Comparison of ENCODE assay signal across 12 cellular contexts in genomic region chr1:245234217-245235120, GRCh38.
DNase-seq lines count a peak whose midpoint lies in the region; ATAC-seq and TF ChIP-seq lines count a peak whose summit lies in the region.
"Had no signal": no experiment of that assay in that cellular context is flagged by ENCODE, and none has a peak within 500 bp of the region (broad histone marks: within the 10 kb centered on the region; RNA-seq: fewer than 3 reads in every experiment).

No MANE protein-coding gene starts in this region.

- no peak for ATAC-seq in GM19455 (IDR thresholded peaks at IDR 0.05; ENCODE audit: unreplicated experiment)
- no peak for ATAC-seq in HG03196 (IDR thresholded peaks at IDR 0.05; ENCODE audit: unreplicated experiment)

- no peaks in the 10 kb centered on the region for H3K4me1 ChIP-seq in MM.1S (ENCODE audit: low read length)
- H3K4me1 ChIP-seq in left ventricle myocardium inferior: no peaks in the 10 kb centered on the region

- no peak overlapping the region for H3K4me2 ChIP-seq in MM.1S (ENCODE audit: low read depth, low read length)

- H3K9ac ChIP-seq in MM.1S (ENCODE audit: low read length): no peak overlapping the region

- H4K20me1 ChIP-seq in MM.1S (ENCODE audit: insufficient read depth, low read length): no peaks in the 10 kb centered on the region

- peak; percentile 40 to 45 for DNase-seq in SHP77 (lab: John Stamatoyannopoulos, UW)
- DNase-seq in iPS DF 19.7 (ENCODE audit: low read depth, low spot score): peak; percentile 35
- peak; percentile 88 for DNase-seq in retina
- no peak for DNase-seq in MM.1S
- DNase-seq in left ventricle myocardium inferior: no peak
- DNase-seq: activated CD4-positive, alpha-beta T cell treated with anti-CD3 and anti-CD28 coated beads for 1 hour; activated naive CD4-positive, alpha-beta T cell treated with anti-CD3 and anti-CD28 coated beads for 36 hours; DND-41; immature natural killer cell had no signal

- H3F3A ChIP-seq in MM.1S (ENCODE audit: insufficient read depth, low read length): no peaks in the 10 kb centered on the region

- H3K27me3 ChIP-seq in MM.1S (replicated peaks; ENCODE audit: insufficient read depth, low read length): no peaks in the 10 kb centered on the region
- peaks cover 43% of the 10 kb centered on the region for H3K27me3 ChIP-seq in left ventricle myocardium inferior (ENCODE audit: low read depth)

- H3K4me3 ChIP-seq in MM.1S (ENCODE audit: low read length) (no peak overlapping the region), left ventricle myocardium inferior (no peak overlapping the region)

- no peaks in the 10 kb centered on the region for H3K9me2 ChIP-seq in MM.1S (replicated peaks; ENCODE audit: insufficient read depth, low read length)

- TF ChIP-seq RAD21 in Ishikawa (IDR thresholded peaks at IDR 0.05; ENCODE audit: low read depth): peak; percentile 6

- no peaks in the 10 kb centered on the region for H3K9me3 ChIP-seq in MM.1S (replicated peaks; ENCODE audit: insufficient read depth, low read length)
- no peaks in the 10 kb centered on the region for H3K9me3 ChIP-seq in left ventricle myocardium inferior (replicated peaks)

- no peak overlapping the region for H3K27ac ChIP-seq in MM.1S (ENCODE audit: low read length)
- no peak overlapping the region for H3K27ac ChIP-seq in left ventricle myocardium inferior (replicated peaks)

- intact Hi-C loops in left ventricle myocardium inferior (cut with micrococcal nuclease): no loop called here

- no peak for TF ChIP-seq CTCF in MM.1S (IDR thresholded peaks at IDR 0.05; ENCODE audit: low read length)
- no peak for TF ChIP-seq CTCF in left ventricle myocardium inferior (IDR thresholded peaks at IDR 0.05; ENCODE audit: borderline replicate concordance)

- no peaks in the 10 kb centered on the region for H3K79me2 ChIP-seq in MM.1S (ENCODE audit: low read length)

- peak; percentile 69; the same call in 1 of the 2 replicates for TF ChIP-seq EP300 in Ishikawa (IDR thresholded peaks at IDR 0.05; ENCODE audit: borderline replicate concordance)

- no peak overlapping the region for H2AFZ ChIP-seq in MM.1S (ENCODE audit: low read length)

- no peaks in the 10 kb centered on the region for H3K36me3 ChIP-seq in MM.1S (replicated peaks; ENCODE audit: insufficient read depth, low read length)
- no peaks in the 10 kb centered on the region for H3K36me3 ChIP-seq in left ventricle myocardium inferior

TF ChIP-seq in Ishikawa, 13 proteins besides CTCF, POLR2A, EP300 and RAD21:
- TF ChIP-seq TEAD4 (IDR thresholded peaks at IDR 0.05) (peak; percentile 58; the same call in 1 of the 2 replicates), ZBTB7A (IDR thresholded peaks at IDR 0.05; ENCODE audit: low read depth) (no peak), NFIC (IDR thresholded peaks at IDR 0.05) (peak; percentile 62; the same call in 1 of the 2 replicates), FOXM1 (IDR thresholded peaks at IDR 0.05; ENCODE audit: borderline replicate concordance, low read depth) (peak; percentile 62), CREB1 (IDR thresholded peaks at IDR 0.05; ENCODE audit: low read depth) (no peak), TCF12 (IDR thresholded peaks at IDR 0.05; ENCODE audit: low read depth) (peak; percentile 89), MAX (IDR thresholded peaks at IDR 0.05) (no peak; the same call in 1 of the 2 replicates), TAF1 (IDR thresholded peaks at IDR 0.05; ENCODE audit: low read depth) (0 out of 2 replicates have a peak, but pooled peaks have one; percentile 3), YY1 (IDR thresholded peaks at IDR 0.05; ENCODE audit: low read depth) (peak; percentile 46; the same call in 1 of the 2 replicates), USF1 (IDR thresholded peaks at IDR 0.05) (no peak), REST (IDR thresholded peaks at IDR 0.05; ENCODE audit: low read depth) (no peak), EGR1 (IDR thresholded peaks at IDR 0.05) (no peak), CEBPB (IDR thresholded peaks at IDR 0.05) (peak; percentile 67)

Comparison
In these comparisons a context has a peak if more than half of its experiments do, and no peak if none do; other contexts are left out.
1. DNase-seq: peak in SHP77 (2 of 2), iPS DF 19.7 (single experiment) and retina (single experiment); none in MM.1S (single experiment) and left ventricle myocardium inferior (single experiment).